In genomic region chr20:916825-917224, GRCh38 we compare ENCODE assay signal across 24 cellular contexts. TPM values are rescaled to one million over a fixed set of nuclear protein-coding genes. Genes with fewer than 3 reads are reported as not detected.
"Had no signal": no experiment of that assay in that cellular context is flagged by ENCODE, and none has a peak within 500 bp of the region (broad histone marks: within the 10 kb centered on the region; RNA-seq: fewer than 3 reads in every experiment).

No MANE protein-coding gene starts in this region.

- H3K9me3 ChIP-seq: body of pancreas, mucosa of descending colon, pancreas, spleen, testis, upper lobe of left lung had no signal

- H3K4me1 Mint-ChIP-seq: activated T-helper 17 cell treated with anti-CD3 and anti-CD28 coated beads, Interleukin-2, amount 50 U/mL, for 72 hours; immature natural killer cell had no signal

- H3K4me1 ChIP-seq: body of pancreas, foreskin keratinocyte, pancreas, spleen had no signal

- H3K36me3 Mint-ChIP-seq: activated naive CD8-positive, alpha-beta T cell treated with anti-CD3 and anti-CD28 coated beads, Interleukin-2, amount 10 ng/mL, durations not matched to agents 7 days and 5 days; immature natural killer cell; naive B cell; stimulated activated memory B cell treated with anti-CD40 and anti-IgM and Interleukin-4, amounts not matched to agents 10 μg/mL and 1 μg/mL and 100 μg/mL, for 72 hours had no signal

- H3K4me3 Mint-ChIP-seq: activated naive CD8-positive, alpha-beta T cell treated with anti-CD3 and anti-CD28 coated beads, Interleukin-2, amount 10 ng/mL, durations not matched to agents 7 days and 5 days; activated T-helper 17 cell treated with anti-CD3 and anti-CD28 coated beads, Interleukin-2, amount 50 U/mL, for 72 hours; immature natural killer cell; naive B cell; stimulated activated memory B cell treated with anti-CD40 and anti-IgM and Interleukin-4, amounts not matched to agents 10 μg/mL and 1 μg/mL and 100 μg/mL, for 72 hours had no signal

- H3K27ac ChIP-seq: body of pancreas, dorsolateral prefrontal cortex, foreskin keratinocyte, pancreas, spleen, testis, upper lobe of left lung, WERI-Rb-1 had no signal

- H3K27ac Mint-ChIP-seq: activated naive CD8-positive, alpha-beta T cell treated with anti-CD3 and anti-CD28 coated beads, Interleukin-2, amount 10 ng/mL, durations not matched to agents 7 days and 5 days; activated T-helper 17 cell treated with anti-CD3 and anti-CD28 coated beads, Interleukin-2, amount 50 U/mL, for 72 hours; immature natural killer cell; stimulated activated memory B cell treated with anti-CD40 and anti-IgM and Interleukin-4, amounts not matched to agents 10 μg/mL and 1 μg/mL and 100 μg/mL, for 72 hours had no signal

- H3K9me3 Mint-ChIP-seq: activated naive CD8-positive, alpha-beta T cell treated with anti-CD3 and anti-CD28 coated beads, Interleukin-2, amount 10 ng/mL, durations not matched to agents 7 days and 5 days; activated T-helper 17 cell treated with anti-CD3 and anti-CD28 coated beads, Interleukin-2, amount 50 U/mL, for 72 hours; immature natural killer cell; stimulated activated memory B cell treated with anti-CD40 and anti-IgM and Interleukin-4, amounts not matched to agents 10 μg/mL and 1 μg/mL and 100 μg/mL, for 72 hours had no signal

- H3K4me3 ChIP-seq: body of pancreas, dorsolateral prefrontal cortex, mucosa of descending colon, pancreas, spleen, testis, upper lobe of left lung had no signal

- H3K36me3 ChIP-seq: pancreas, spleen, upper lobe of left lung, WERI-Rb-1 had no signal

- H3K27me3 ChIP-seq: body of pancreas, pancreas, testis, upper lobe of left lung had no signal

- DNase-seq: activated CD4-positive, alpha-beta T cell treated with anti-CD3 and anti-CD28 coated beads, Interleukin-2, amount 50 U/mL, for 4 hours; activated naive CD4-positive, alpha-beta T cell treated with Interleukin-2 at 50 U/mL for 16 hours; activated naive CD8-positive, alpha-beta T cell treated with anti-CD3 and anti-CD28 coated beads, Interleukin-2, amount 10 ng/mL, durations not matched to agents 7 days and 5 days; activated T-cell treated with anti-CD3 and anti-CD28 coated beads, Interleukin-2, amount 50 U/mL, for 1 hour; body of pancreas; dorsolateral prefrontal cortex; foreskin keratinocyte; immature natural killer cell; kidney glomerular epithelial cell; left ventricle myocardium superior; mucosa of descending colon; naive B cell; pancreas; stimulated activated CD4-positive, alpha-beta T cell treated with anti-CD3 and anti-CD28 coated beads, Interleukin-4, amount 100 ng/mL, for 4 hours; SW 1271; upper lobe of left lung; WERI-Rb-1 had no signal

- ATAC-seq: activated T-helper 17 cell treated with anti-CD3 and anti-CD28 coated beads, Interleukin-2, amount 50 U/mL, for 72 hours; body of pancreas; foreskin keratinocyte; mucosa of descending colon; pancreas; stimulated activated memory B cell treated with anti-CD40 and anti-IgM and Interleukin-4, amounts not matched to agents 10 μg/mL and 1 μg/mL and 100 μg/mL, for 72 hours had no signal

RNA-seq across cellular contexts. Expression of gene ANGPT4, which starts 0.7 kb away (rescaled TPM):
- total RNA-seq: activated naive CD8-positive, alpha-beta T cell treated with anti-CD3 and anti-CD28 coated beads, Interleukin-2, amount 10 ng/mL, durations not matched to agents 7 days and 5 days; cardiac septum; epithelial cell of proximal tubule; foreskin keratinocyte; spleen; T-helper 2 cell treated with Interferon-gamma antibody and Interleukin-4, amounts not matched to agents 100 ng/mL and 5 ng/mL, for 36 hours had no signal
